ENCODE assay signal across 1 cellular context in genomic region chr4:139555073-139555704, GRCh38.
TF ChIP-seq lines count a peak whose summit lies in the region.

No MANE protein-coding gene starts in this region.

TF ChIP-seq in HepG2, 621 proteins besides CTCF, POLR2A, EP300 and RAD21 (continued from another document and continues in another):
- no peak for TF ChIP-seq GMEB1 (CRISPR knock-in tag; IDR thresholded peaks at IDR 0.05; ENCODE audit: borderline replicate concordance)
- TF ChIP-seq, protein P1, sequence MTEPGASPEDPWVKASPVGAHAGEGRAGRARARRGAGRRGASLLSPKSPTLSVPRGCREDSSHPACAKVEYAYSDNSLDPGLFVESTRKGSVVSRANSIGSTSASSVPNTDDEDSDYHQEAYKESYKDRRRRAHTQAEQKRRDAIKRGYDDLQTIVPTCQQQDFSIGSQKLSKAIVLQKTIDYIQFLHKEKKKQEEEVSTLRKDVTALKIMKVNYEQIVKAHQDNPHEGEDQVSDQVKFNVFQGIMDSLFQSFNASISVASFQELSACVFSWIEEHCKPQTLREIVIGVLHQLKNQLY (CRISPR knock-in tag; IDR thresholded peaks at IDR 0.05): no peak
- no peak for TF ChIP-seq FOXM1 (CRISPR knock-in tag; IDR thresholded peaks at IDR 0.05)
- TF ChIP-seq ZNF770 (CRISPR knock-in tag; IDR thresholded peaks at IDR 0.05): no peak
- TF ChIP-seq EED (CRISPR knock-in tag; IDR thresholded peaks at IDR 0.05): no peak
- TF ChIP-seq, protein P2, sequence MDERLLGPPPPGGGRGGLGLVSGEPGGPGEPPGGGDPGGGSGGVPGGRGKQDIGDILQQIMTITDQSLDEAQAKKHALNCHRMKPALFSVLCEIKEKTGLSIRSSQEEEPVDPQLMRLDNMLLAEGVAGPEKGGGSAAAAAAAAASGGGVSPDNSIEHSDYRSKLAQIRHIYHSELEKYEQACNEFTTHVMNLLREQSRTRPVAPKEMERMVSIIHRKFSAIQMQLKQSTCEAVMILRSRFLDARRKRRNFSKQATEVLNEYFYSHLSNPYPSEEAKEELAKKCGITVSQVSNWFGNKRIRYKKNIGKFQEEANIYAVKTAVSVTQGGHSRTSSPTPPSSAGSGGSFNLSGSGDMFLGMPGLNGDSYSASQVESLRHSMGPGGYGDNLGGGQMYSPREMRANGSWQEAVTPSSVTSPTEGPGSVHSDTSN (CRISPR knock-in tag; IDR thresholded peaks at IDR 0.05): no peak
- no peak for TF ChIP-seq KLF11 (CRISPR knock-in tag; IDR thresholded peaks at IDR 0.05)
- no peak for TF ChIP-seq ZNF609 (CRISPR knock-in tag; IDR thresholded peaks at IDR 0.05; ENCODE audit: borderline replicate concordance)
- no peak for TF ChIP-seq ONECUT2 (CRISPR knock-in tag; IDR thresholded peaks at IDR 0.05)
- TF ChIP-seq ETV5 (CRISPR knock-in tag; IDR thresholded peaks at IDR 0.05; ENCODE audit: borderline replicate concordance): no peak
- TF ChIP-seq RFX1 (IDR thresholded peaks at IDR 0.05): no peak
- no peak for TF ChIP-seq RFXAP (CRISPR knock-in tag; IDR thresholded peaks at IDR 0.05; ENCODE audit: borderline replicate concordance)
- peak; percentile 73; the same call in 1 of the 2 replicates for TF ChIP-seq ZNF777 (CRISPR knock-in tag; IDR thresholded peaks at IDR 0.05)
- TF ChIP-seq, protein P3, sequence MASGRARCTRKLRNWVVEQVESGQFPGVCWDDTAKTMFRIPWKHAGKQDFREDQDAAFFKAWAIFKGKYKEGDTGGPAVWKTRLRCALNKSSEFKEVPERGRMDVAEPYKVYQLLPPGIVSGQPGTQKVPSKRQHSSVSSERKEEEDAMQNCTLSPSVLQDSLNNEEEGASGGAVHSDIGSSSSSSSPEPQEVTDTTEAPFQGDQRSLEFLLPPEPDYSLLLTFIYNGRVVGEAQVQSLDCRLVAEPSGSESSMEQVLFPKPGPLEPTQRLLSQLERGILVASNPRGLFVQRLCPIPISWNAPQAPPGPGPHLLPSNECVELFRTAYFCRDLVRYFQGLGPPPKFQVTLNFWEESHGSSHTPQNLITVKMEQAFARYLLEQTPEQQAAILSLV (CRISPR knock-in tag; IDR thresholded peaks at IDR 0.05; ENCODE audit: borderline replicate concordance): no peak
- TF ChIP-seq ZNF577 (CRISPR knock-in tag; IDR thresholded peaks at IDR 0.05; ENCODE audit: borderline replicate concordance, low read depth): no peak
- no peak for TF ChIP-seq NFIC (IDR thresholded peaks at IDR 0.05; ENCODE audit: low read length)
- TF ChIP-seq ZKSCAN1 (IDR thresholded peaks at IDR 0.05; ENCODE audit: low read length): no peak
- no peak for TF ChIP-seq KIAA2018 (CRISPR knock-in tag; IDR thresholded peaks at IDR 0.05; ENCODE audit: borderline replicate concordance)
- TF ChIP-seq ZNF776 (CRISPR knock-in tag; IDR thresholded peaks at IDR 0.05): 0 out of 2 replicates have a peak, but pooled peaks have one; percentile 7
- no peak; the same call in 1 of the 2 replicates for TF ChIP-seq MXD4 (CRISPR knock-in tag; IDR thresholded peaks at IDR 0.05)
- TF ChIP-seq HES4 (CRISPR knock-in tag; IDR thresholded peaks at IDR 0.05; ENCODE audit: borderline replicate concordance): no peak
- TF ChIP-seq ZNF138 (CRISPR knock-in tag; IDR thresholded peaks at IDR 0.05; ENCODE audit: low read depth): no peak
- no peak for TF ChIP-seq RELA (CRISPR knock-in tag; IDR thresholded peaks at IDR 0.05)
- TF ChIP-seq, protein P4, sequence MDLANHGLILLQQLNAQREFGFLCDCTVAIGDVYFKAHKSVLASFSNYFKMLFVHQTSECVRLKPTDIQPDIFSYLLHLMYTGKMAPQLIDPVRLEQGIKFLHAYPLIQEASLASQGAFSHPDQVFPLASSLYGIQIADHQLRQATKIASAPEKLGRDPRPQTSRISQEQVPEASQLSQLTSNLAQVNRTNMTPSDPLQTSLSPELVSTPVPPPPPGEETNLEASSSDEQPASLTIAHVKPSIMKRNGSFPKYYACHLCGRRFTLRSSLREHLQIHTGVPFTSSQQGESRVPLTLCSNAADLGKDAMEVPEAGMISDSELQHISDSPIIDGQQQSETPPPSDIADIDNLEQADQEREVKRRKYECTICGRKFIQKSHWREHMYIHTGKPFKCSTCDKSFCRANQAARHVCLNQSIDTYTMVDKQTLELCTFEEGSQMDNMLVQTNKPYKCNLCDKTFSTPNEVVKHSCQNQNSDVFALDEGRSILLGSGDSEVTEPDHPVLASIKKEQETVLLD (CRISPR knock-in tag; IDR thresholded peaks at IDR 0.05; ENCODE audit: low read depth): no peak
- TF ChIP-seq ZNF704 (CRISPR knock-in tag; IDR thresholded peaks at IDR 0.05; ENCODE audit: borderline replicate concordance): no peak
- no peak for TF ChIP-seq DMAP1 (CRISPR knock-in tag; IDR thresholded peaks at IDR 0.05)
- TF ChIP-seq, protein P5, sequence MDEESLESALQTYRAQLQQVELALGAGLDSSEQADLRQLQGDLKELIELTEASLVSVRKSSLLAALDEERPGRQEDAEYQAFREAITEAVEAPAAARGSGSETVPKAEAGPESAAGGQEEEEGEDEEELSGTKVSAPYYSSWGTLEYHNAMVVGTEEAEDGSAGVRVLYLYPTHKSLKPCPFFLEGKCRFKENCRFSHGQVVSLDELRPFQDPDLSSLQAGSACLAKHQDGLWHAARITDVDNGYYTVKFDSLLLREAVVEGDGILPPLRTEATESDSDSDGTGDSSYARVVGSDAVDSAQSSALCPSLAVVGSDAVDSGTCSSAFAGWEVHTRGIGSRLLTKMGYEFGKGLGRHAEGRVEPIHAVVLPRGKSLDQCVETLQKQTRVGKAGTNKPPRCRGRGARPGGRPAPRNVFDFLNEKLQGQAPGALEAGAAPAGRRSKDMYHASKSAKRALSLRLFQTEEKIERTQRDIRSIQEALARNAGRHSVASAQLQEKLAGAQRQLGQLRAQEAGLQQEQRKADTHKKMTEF (CRISPR knock-in tag; IDR thresholded peaks at IDR 0.05): no peak
